ENCODE assay signal across 8 cellular contexts in genomic region chr11:128342511-128343133, GRCh38.
DNase-seq lines count a peak whose midpoint lies in the region; ATAC-seq, FAIRE-seq and TF ChIP-seq lines count a peak whose summit lies in the region.

No MANE protein-coding gene starts in this region.

- H3K4me1 ChIP-seq in NT2/D1 (ENCODE audit: insufficient read depth, insufficient read length) (peaks cover 6% of the 10 kb centered on the region), HepG2 (ENCODE audit: insufficient read depth, low read length) (peaks cover 16% of the 10 kb centered on the region), suprapubic skin (peaks cover 2% of the 10 kb centered on the region)

- peaks cover 5 to 22% of the 10 kb centered on the region in 2 donors for H3K36me3 Mint-ChIP-seq in activated naive CD4-positive, alpha-beta T cell treated with anti-CD3 and anti-CD28 coated beads, Interleukin-2, amount 50 U/mL, for 72 hours

- H3K9ac ChIP-seq in NT2/D1 (ENCODE audit: insufficient read length, low read depth) (no peak overlapping the region), HepG2 (ENCODE audit: insufficient read depth, low read depth, low read length) (no peak overlapping the region)

- no peak for TF ChIP-seq RAD21 in HepG2 (CRISPR knock-in tag; IDR thresholded peaks at IDR 0.05)

- TF ChIP-seq CTCF in HepG2 (CRISPR knock-in tag; IDR thresholded peaks at IDR 0.05): no peak
- TF ChIP-seq CTCF in suprapubic skin (IDR thresholded peaks at IDR 0.05): no peak

- TF ChIP-seq POLR2A in HepG2 (IDR thresholded peaks at IDR 0.05; ENCODE audit: insufficient read depth in 1 of 2, low read depth in 2 of 2, low read length in 2 of 2): no peak
- no peak for TF ChIP-seq POLR2A in suprapubic skin (IDR thresholded peaks at IDR 0.05)

- no peak overlapping the region for H2AFZ ChIP-seq in HepG2 (ENCODE audit: low read length)

- no peaks in the 10 kb centered on the region for H4K20me1 ChIP-seq in HepG2 (ENCODE audit: insufficient read depth, low read length)

- 23% methylated on average over 7 of the region's 7 CpGs for WGBS in HepG2 (ENCODE audit: low lambda C conversion rate)
- WGBS in suprapubic skin: 72% methylated on average over 7 of the region's 7 CpGs

- CTCF ChIA-PET in HepG2 (lab: Yijun Ruan, JAX; ENCODE audit: low intra/inter-chr PET ratio, low total read pairs): no interaction called here

- in situ Hi-C loops in HepG2 (cut with HindIII; ENCODE audit: extremely low pct_ligation_motif_present, low pct_unique_long_range_greater_than_20kb): no loop called here

- BruUV-seq in HepG2 (replicated peaks; lab: Mats Ljungman, UMichigan): no TSS peak

- H3K4me3 ChIP-seq in NT2/D1 (ENCODE audit: insufficient read length, low read depth) (no peak overlapping the region), HepG2 (replicated peaks in 1 of 3; ENCODE audit: insufficient read depth in 1 of 3, low read depth in 2 of 3, low read length in 3 of 3) (no peak overlapping the region), suprapubic skin (no peak overlapping the region)

- H3K27ac Mint-ChIP-seq in activated naive CD4-positive, alpha-beta T cell treated with anti-CD3 and anti-CD28 coated beads, Interleukin-2, amount 50 U/mL, for 72 hours: peak overlapping the region; percentile 79 to 98

- no peaks in the 10 kb centered on the region for H3K79me2 ChIP-seq in HepG2 (ENCODE audit: insufficient read depth, low read length)

- H3K9me3 Mint-ChIP-seq in activated naive CD4-positive, alpha-beta T cell treated with anti-CD3 and anti-CD28 coated beads, Interleukin-2, amount 50 U/mL, for 72 hours: peaks cover 4 to 8% of the 10 kb centered on the region in 2 donors

- FAIRE-seq in HepG2 (lab: Jason Lieb, UNC): no peak

- intact Hi-C loops in HepG2 (cut with micrococcal nuclease; ENCODE audit: unreplicated experiment): no loop called here

- TF ChIP-seq EP300 in HepG2 (IDR thresholded peaks at IDR 0.05; ENCODE audit: low read depth in 2 of 2, low read length in 2 of 2) (no peak), HepG2 (CRISPR knock-in tag; IDR thresholded peaks at IDR 0.05; ENCODE audit: borderline replicate concordance) (no peak), suprapubic skin (IDR thresholded peaks at IDR 0.05) (no peak)

- peak; percentile 31 for DNase-seq in activated T-cell treated with anti-CD3 and anti-CD28 coated beads for 1 hour (ENCODE audit: low read depth)
- no peak for DNase-seq in activated T-cell treated with anti-CD3 and anti-CD28 coated beads for 4 hours
- peak; percentile 39 for DNase-seq in NT2/D1 (ENCODE audit: low read depth, low spot score)
- peak; percentile 79 to 85 for DNase-seq in activated naive CD4-positive, alpha-beta T cell treated with anti-CD3 and anti-CD28 coated beads, Interleukin-2, amount 50 U/mL, for 72 hours (ENCODE audit: low spot score in 2 of 2)
- peak; percentile 60 for DNase-seq in HepG2 (ENCODE audit: low spot score)
- DNase-seq in suprapubic skin (ENCODE audit: low spot score in 2 of 2): no peak
- DNase-seq in islet precursor cell: no peak

- no peak overlapping the region for H3K27ac ChIP-seq in HepG2 (ENCODE audit: extremely low read length, insufficient read depth, low read length)
- peak overlapping the region; percentile 64 for H3K27ac ChIP-seq in suprapubic skin

- H3K27me3 ChIP-seq in NT2/D1 (ENCODE audit: insufficient read depth, insufficient read length) (no peaks in the 10 kb centered on the region), HepG2 (ENCODE audit: control insufficient read depth in 1 of 2, insufficient read depth in 2 of 2, low read length in 2 of 2) (no peaks in the 10 kb centered on the region), suprapubic skin (no peaks in the 10 kb centered on the region)

- H3K9me3 ChIP-seq in NT2/D1 (ENCODE audit: insufficient read depth, low read length) (no peaks in the 10 kb centered on the region), HepG2 (ENCODE audit: low read length) (no peaks in the 10 kb centered on the region), suprapubic skin (no peaks in the 10 kb centered on the region)

- POLR2A ChIA-PET in HepG2 (lab: Yijun Ruan, JAX): interaction anchor here (1.0 kb wide), 1 partner anchor 106 kb away, joined by 3 read pairs; no protein-coding TSS in a partner anchor

- ATAC-seq in HG03103 (IDR thresholded peaks at IDR 0.05; ENCODE audit: low read depth, unreplicated experiment): peak; percentile 88
- ATAC-seq in activated naive CD4-positive, alpha-beta T cell treated with anti-CD3 and anti-CD28 coated beads, Interleukin-2, amount 50 U/mL, for 72 hours: peak; percentile 71 to 78
- peak; percentile 67 for ATAC-seq in HepG2

- H3K36me3 ChIP-seq in NT2/D1 (ENCODE audit: insufficient read depth, insufficient read length, low read length): no peaks in the 10 kb centered on the region
- no peaks in the 10 kb centered on the region for H3K36me3 ChIP-seq in HepG2 (replicated peaks in 1 of 2; ENCODE audit: control insufficient read depth in 1 of 2, insufficient read depth in 2 of 2, low read length in 2 of 2)
- H3K36me3 ChIP-seq in suprapubic skin: no peaks in the 10 kb centered on the region

- no peak overlapping the region for H3K4me2 ChIP-seq in HepG2 (ENCODE audit: low read depth, low read length)

TF ChIP-seq in HepG2, 621 proteins besides CTCF, POLR2A, EP300 and RAD21 (continues in another document):
- TF ChIP-seq HNF4G (IDR thresholded peaks at IDR 0.05; ENCODE audit: borderline replicate concordance, low read depth, low read length) (no peak), HNF4G (CRISPR knock-in tag; IDR thresholded peaks at IDR 0.05; ENCODE audit: borderline replicate concordance, low read depth) (no peak), NFE2L1 (CRISPR knock-in tag; IDR thresholded peaks at IDR 0.05; ENCODE audit: borderline replicate concordance) (no peak), FOXJ3 (CRISPR knock-in tag; IDR thresholded peaks at IDR 0.05; ENCODE audit: borderline replicate concordance) (no peak), ELF3 (CRISPR knock-in tag; IDR thresholded peaks at IDR 0.05) (peak; percentile 44; the same call in 1 of the 2 replicates), FOSL2 (CRISPR knock-in tag; IDR thresholded peaks at IDR 0.05) (peak; percentile 75), ATF4 (CRISPR knock-in tag; IDR thresholded peaks at IDR 0.05) (no peak), ZFP36 (IDR thresholded peaks at IDR 0.05; ENCODE audit: borderline replicate concordance, low read depth, low read length, partially characterized antibody) (no peak), ZNF589 (CRISPR knock-in tag; conservative IDR thresholded peaks at IDR 0.05) (no peak), ZNF772 (CRISPR knock-in tag; IDR thresholded peaks at IDR 0.05) (no peak), ATF7-NPFF (CRISPR knock-in tag; IDR thresholded peaks at IDR 0.05; ENCODE audit: low read depth) (no peak), PHF21A (CRISPR knock-in tag; IDR thresholded peaks at IDR 0.05) (no peak), ZNF10 (CRISPR knock-in tag; IDR thresholded peaks at IDR 0.05; ENCODE audit: borderline replicate concordance, low read depth) (no peak), TFAP4 (IDR thresholded peaks at IDR 0.05; ENCODE audit: borderline replicate concordance, low read depth) (0 out of 2 replicates have a peak, but pooled peaks have one; percentile 14), SKIL (CRISPR knock-in tag; IDR thresholded peaks at IDR 0.05; ENCODE audit: borderline replicate concordance) (no peak), XRCC5 (optimal IDR thresholded peaks at IDR 0.05; ENCODE audit: low read length) (no peak), ZMYM3 (CRISPR knock-in tag; IDR thresholded peaks at IDR 0.05) (no peak), KDM4B (CRISPR knock-in tag; IDR thresholded peaks at IDR 0.05) (no peak), RBM39 (IDR thresholded peaks at IDR 0.05; ENCODE audit: low read depth, low read length, poor library complexity, severe bottlenecking) (no peak), ZNF3 (CRISPR knock-in tag; IDR thresholded peaks at IDR 0.05) (no peak), AGO2 (optimal IDR thresholded peaks at IDR 0.05; ENCODE audit: low read depth, low read length) (no peak)

Comparison
In these comparisons a context has a peak if more than half of its experiments do, and no peak if none do; other contexts are left out.
1. DNase-seq: peak in activated T-cell treated with anti-CD3 and anti-CD28 coated beads for 1 hour (single experiment), NT2/D1 (single experiment), activated naive CD4-positive, alpha-beta T cell treated with anti-CD3 and anti-CD28 coated beads, Interleukin-2, amount 50 U/mL, for 72 hours (2 of 2) and HepG2 (single experiment); none in activated T-cell treated with anti-CD3 and anti-CD28 coated beads for 4 hours (single experiment), suprapubic skin (0 of 2) and islet precursor cell (single experiment).
2. Peak in every context shown above with its lines, with median percentiles within 50 percentile points of each other: ATAC-seq.